In the genomic region with DNA sequence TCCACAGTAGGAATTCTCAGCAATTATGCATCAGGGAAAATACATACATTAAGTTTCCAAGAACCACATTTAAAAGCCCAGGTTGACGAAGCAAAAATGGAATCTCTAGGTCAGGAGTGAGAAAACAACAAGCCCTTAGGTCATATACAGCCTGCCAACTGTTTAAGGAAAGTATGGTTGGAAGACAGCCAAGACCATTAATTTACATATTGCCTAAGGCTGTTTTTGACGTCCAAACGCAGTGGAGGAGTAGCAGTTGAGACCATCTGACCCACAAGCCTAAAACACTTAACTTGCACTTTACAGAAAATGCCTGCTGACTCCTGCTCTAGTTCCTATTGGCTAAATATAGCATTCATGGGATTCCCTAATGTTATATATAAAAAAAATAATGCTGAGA, we compare ENCODE assay signal across 8 cellular contexts.
DNase-seq lines count a peak whose midpoint lies in the region; ATAC-seq lines count a peak whose summit lies in the region.

No MANE protein-coding gene starts in this region.

- DNase-seq in NCI-H748 treated with DMSO at 0.1 percent for 48 hours (lab: John Stamatoyannopoulos, UW) (peak; percentile 54), iris pigment epithelial cell (ENCODE audit: low read depth) (peak; percentile 98)
- DNase-seq in stimulated activated naive CD4-positive, alpha-beta T cell (lab: John Stamatoyannopoulos, UW): no peak
- DNase-seq in activated effector memory CD4-positive, alpha-beta T cell treated with anti-CD3 and anti-CD28 coated beads, Interleukin-2, amount 50 U/mL, for 16 hours: no peak
- no peak for DNase-seq in stimulated activated CD8-positive, alpha-beta memory T cell treated with anti-CD3 and anti-CD28 coated beads, Interleukin-4, amount 100 ng/mL, for 48 hours
- no peak for DNase-seq in activated naive CD4-positive, alpha-beta T cell (lab: John Stamatoyannopoulos, UW)

- ATAC-seq in GM18861 (IDR thresholded peaks at IDR 0.05; ENCODE audit: unreplicated experiment): peak; percentile 66
- ATAC-seq in HG03354 (IDR thresholded peaks at IDR 0.05; ENCODE audit: poor library complexity, severe bottlenecking, unreplicated experiment): peak; percentile 69

Comparison
In these comparisons a context has a peak if more than half of its experiments do, and no peak if none do; other contexts are left out.
1. DNase-seq: peak in NCI-H748 treated with DMSO at 0.1 percent for 48 hours (single experiment) and iris pigment epithelial cell (single experiment); none in stimulated activated naive CD4-positive, alpha-beta T cell (0 of 6), activated effector memory CD4-positive, alpha-beta T cell treated with anti-CD3 and anti-CD28 coated beads, Interleukin-2, amount 50 U/mL, for 16 hours (single experiment), stimulated activated CD8-positive, alpha-beta memory T cell treated with anti-CD3 and anti-CD28 coated beads, Interleukin-4, amount 100 ng/mL, for 48 hours (single experiment) and activated naive CD4-positive, alpha-beta T cell (0 of 4).